36 cellular contexts compared by ENCODE assay signal in genomic region chr10:101079874-101080273, GRCh38. TPM values are rescaled to one million over a fixed set of nuclear protein-coding genes. Genes with fewer than 3 reads are reported as not detected.
"Had no signal": no experiment of that assay in that cellular context is flagged by ENCODE, and none has a peak within 500 bp of the region (broad histone marks: within the 10 kb centered on the region; RNA-seq: fewer than 3 reads in every experiment).

No MANE protein-coding gene starts in this region.

- ATAC-seq: activated CD4-positive, alpha-beta T cell treated with anti-CD3 and anti-CD28 coated beads for 36 hours; activated CD8-positive, alpha-beta memory T cell treated with anti-CD3 and anti-CD28 coated beads, Interleukin-2, amount 10 ng/mL, durations not matched to agents 7 days and 5 days; activated CD8-positive, alpha-beta T cell treated with anti-CD3 and anti-CD28 coated beads, Interleukin-2, amount 10 ng/mL, durations not matched to agents 7 days and 5 days; activated naive CD8-positive, alpha-beta T cell treated with anti-CD3 and anti-CD28 coated beads, Interleukin-2, amount 50 U/mL, for 24 hours; effector memory CD8-positive, alpha-beta T cell; gastroesophageal sphincter; mucosa of descending colon; sciatic nerve; stimulated activated effector memory CD8-positive, alpha-beta T cell treated with anti-CD3 and anti-CD28 coated beads, Interleukin-12 subunit alpha, Interleukin-12 subunit beta, amount 100 ng/mL, for 72 hours had no signal

- H3K36me3 ChIP-seq: gastroesophageal sphincter, left ventricle myocardium inferior, neutrophil, ovary, thoracic aorta had no signal

- H3K27ac ChIP-seq: gastroesophageal sphincter, hepatocyte, left ventricle myocardium inferior, neutrophil, ovary, skin epidermis, thoracic aorta had no signal

- DNase-seq: activated B cell treated with CpG ODN at 0.5 μM for 24 hours; activated CD4-positive, alpha-beta T cell treated with anti-CD3 and anti-CD28 coated beads for 36 hours; activated CD8-positive, alpha-beta memory T cell treated with anti-CD3 and anti-CD28 coated beads, Interleukin-2, amount 10 ng/mL, durations not matched to agents 7 days and 5 days; activated CD8-positive, alpha-beta T cell treated with anti-CD3 and anti-CD28 coated beads, Interleukin-2, amount 10 ng/mL, durations not matched to agents 7 days and 5 days; activated naive CD8-positive, alpha-beta T cell treated with anti-CD3 and anti-CD28 coated beads, Interleukin-2, amount 50 U/mL, for 24 hours; activated T-cell treated with anti-CD3 and anti-CD28 coated beads, Interleukin-2, amount 50 U/mL, for 48 hours; amygdala; caudate nucleus; cortex of kidney; effector memory CD8-positive, alpha-beta T cell; erythroblast; islet precursor cell; left ventricle myocardium inferior; mucosa of descending colon; nephron progenitor cell; ovary; stimulated activated CD4-positive, alpha-beta T cell treated with anti-CD3 and anti-CD28 coated beads, Interleukin-12 subunit alpha, Interleukin-12 subunit beta, amount 100 ng/mL, for 4 hours; stimulated activated CD4-positive, alpha-beta T cell treated with anti-CD3 and anti-CD28 coated beads, Interleukin-4, amount 100 ng/mL, for 24 hours; trophoblast cell had no signal

- H3K4me1 ChIP-seq: gastroesophageal sphincter, left ventricle myocardium inferior had no signal

- H3K4me2 ChIP-seq: hepatocyte had no signal

- H2AFZ ChIP-seq: hepatocyte had no signal

- H3K27me3 ChIP-seq: ovary had no signal

- H3K4me3 ChIP-seq: gastroesophageal sphincter, hepatocyte, left ventricle myocardium inferior, mucosa of descending colon, ovary, skin epidermis, thoracic aorta had no signal

- H3K9me3 ChIP-seq: gastroesophageal sphincter, left ventricle myocardium inferior, mucosa of descending colon, neutrophil, ovary, thoracic aorta had no signal

- H3K79me2 ChIP-seq: hepatocyte had no signal

RNA-seq across cellular contexts. Expression of gene TLX1, which starts 51.2 kb away (rescaled TPM):
- total RNA-seq: activated B cell treated with CpG ODN at 0.5 μM for 24 hours; activated CD4-positive, alpha-beta T cell treated with anti-CD3 and anti-CD28 coated beads for 36 hours; activated CD8-positive, alpha-beta memory T cell treated with anti-CD3 and anti-CD28 coated beads, Interleukin-2, amount 10 ng/mL, durations not matched to agents 7 days and 5 days; activated CD8-positive, alpha-beta T cell treated with anti-CD3 and anti-CD28 coated beads, Interleukin-2, amount 10 ng/mL, durations not matched to agents 7 days and 5 days; activated T-helper 2 cell treated with anti-CD3 and anti-CD28 coated beads, Interferon-gamma antibody, Interleukin-2, Interleukin-4, amounts not matched to agents 10 μg/mL and 5 μg/mL and 100 μg/mL, durations not matched to agents 14 hours and 24 hours and 36 hours; chondrocyte; fibroblast of lung; fibroblast of villous mesenchyme; gastroesophageal sphincter; hepatocyte; left ventricle myocardium inferior; lung microvascular endothelial cell; mesenteric fat pad; myocyte; ovary; progenitor cell of endocrine pancreas; renal cortical epithelial cell; sciatic nerve; subcutaneous adipose tissue; thoracic aorta had no signal
- polyA plus RNA-seq: fibroblast of lung, ovary had no signal
